Comparison of ENCODE assay signal across 8 cellular contexts in the genomic region with DNA sequence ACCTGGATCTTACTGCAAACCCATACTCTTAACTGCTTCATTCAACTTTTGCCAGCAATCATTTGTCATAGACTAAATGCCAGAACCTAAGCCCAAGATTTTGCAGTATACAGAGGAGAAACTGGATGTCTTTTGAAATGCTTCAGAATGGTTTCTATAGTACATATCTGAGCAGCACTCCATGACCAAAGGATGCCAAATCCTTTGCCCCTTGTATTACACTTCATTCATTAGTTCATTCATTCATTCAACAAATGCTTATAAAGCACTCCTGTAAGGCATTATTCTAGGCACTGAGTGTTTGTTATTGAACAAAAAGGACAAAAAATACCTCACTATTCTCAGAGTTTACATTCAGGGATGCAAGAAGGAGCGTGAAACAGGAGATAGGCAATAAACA.
"Had no signal": no experiment of that assay in that cellular context is flagged by ENCODE, and none has a peak within 500 bp of the region (broad histone marks: within the 10 kb centered on the region; RNA-seq: fewer than 3 reads in every experiment).

No MANE protein-coding gene starts in this region.

- FAIRE-seq: HepG2, HTR-8/SVneo had no signal

- ATAC-seq: HepG2 had no signal

- H3K9ac ChIP-seq: KMS-11 had no signal

- H3K27me3 Mint-ChIP-seq: IgD-negative memory B cell had no signal

- DNase-seq: IMR-90, KBM-7, KG1 had no signal

- H3K27ac ChIP-seq: HL-60, KMS-11 had no signal
